31 cellular contexts compared by ENCODE assay signal in genomic region chr1:69535490-69535889, GRCh38. TPM values are rescaled to one million over a fixed set of nuclear protein-coding genes. Genes with fewer than 3 reads are reported as not detected.
"Had no signal": no experiment of that assay in that cellular context is flagged by ENCODE, and none has a peak within 500 bp of the region (broad histone marks: within the 10 kb centered on the region; RNA-seq: fewer than 3 reads in every experiment).

No MANE protein-coding gene starts in this region.

- H3K4me2 ChIP-seq: SK-N-SH had no signal

- H3K9me3 Mint-ChIP-seq: activated CD4-positive, alpha-beta T cell treated with anti-CD3 and anti-CD28 coated beads, Interleukin-2, amount 10 ng/mL, durations not matched to agents 7 days and 5 days had no signal

- H3K4me1 ChIP-seq: adrenal gland, Peyer's patch, SJSA1 had no signal

- H3K9me2 ChIP-seq: SK-N-SH had no signal

- DNase-seq: activated CD4-positive, alpha-beta T cell treated with anti-CD3 and anti-CD28 coated beads for 36 hours; activated CD4-positive, alpha-beta T cell treated with anti-CD3 and anti-CD28 coated beads, Interleukin-2, amount 10 ng/mL, durations not matched to agents 7 days and 5 days; activated CD4-positive, alpha-beta T cell treated with anti-CD3 and anti-CD28 coated beads, Interleukin-2, amount 50 U/mL, for 48 hours; activated CD8-positive, alpha-beta T cell treated with anti-CD3 and anti-CD28 coated beads, Interleukin-2, amount 10 ng/mL, durations not matched to agents 7 days and 5 days; activated gamma-delta T cell; activated naive CD4-positive, alpha-beta T cell treated with anti-CD3 and anti-CD28 coated beads for 36 hours; activated T-cell treated with anti-CD3 and anti-CD28 coated beads, Interleukin-2, amount 50 U/mL, for 24 hours; adrenal gland; cerebellar nuclear complex; MM.1S; MV-4-11; NCI-H1092; NCI-H1436 treated with DMSO at 0.1 percent for 48 hours; NCI-H187; NCI-H2029 treated with DMSO at 0.1 percent for 48 hours; NCI-H2107; NCI-H2171; NCI-H524; PC-3; Peyer's patch; RPMI8226; SHP77 treated with DMSO at 0.1 percent for 48 hours; SK-N-SH had no signal

- H3K27ac ChIP-seq: adrenal gland, Peyer's patch, SJSA1 had no signal

- H3K27ac Mint-ChIP-seq: activated CD4-positive, alpha-beta T cell treated with anti-CD3 and anti-CD28 coated beads for 36 hours; activated CD4-positive, alpha-beta T cell treated with anti-CD3 and anti-CD28 coated beads, Interleukin-2, amount 10 ng/mL, durations not matched to agents 7 days and 5 days; activated CD8-positive, alpha-beta T cell treated with anti-CD3 and anti-CD28 coated beads, Interleukin-2, amount 10 ng/mL, durations not matched to agents 7 days and 5 days; activated naive CD4-positive, alpha-beta T cell treated with anti-CD3 and anti-CD28 coated beads for 36 hours; activated naive CD4-positive, alpha-beta T cell treated with anti-CD3 and anti-CD28 coated beads, Interleukin-2, amount 50 U/mL, for 72 hours; activated T-cell treated with anti-CD3 and anti-CD28 coated beads, Interleukin-2, amount 50 U/mL, for 24 hours; activated T-helper 2 cell treated with anti-CD3 and anti-CD28 coated beads, Interferon-gamma antibody, Interleukin-2, Interleukin-4, amounts not matched to agents 10 μg/mL and 5 μg/mL and 100 μg/mL, durations not matched to agents 14 hours and 24 hours and 36 hours; brain; T-helper 1 cell treated with Interleukin-12 subunit alpha and Interleukin-12 subunit beta and Interleukin-4 antibody, amounts not matched to agents 30 μg/mL and 1 μg/mL, for 36 hours; T-helper 2 cell treated with Interferon-gamma antibody and Interleukin-4, amounts not matched to agents 5 μg/mL and 100 μg/mL, for 36 hours had no signal

- H3K9me3 ChIP-seq: adrenal gland, Peyer's patch, SJSA1, SK-N-SH had no signal

- H3K27me3 Mint-ChIP-seq: activated CD4-positive, alpha-beta T cell treated with anti-CD3 and anti-CD28 coated beads for 36 hours; activated CD4-positive, alpha-beta T cell treated with anti-CD3 and anti-CD28 coated beads, Interleukin-2, amount 10 ng/mL, durations not matched to agents 7 days and 5 days; activated T-cell treated with anti-CD3 and anti-CD28 coated beads, Interleukin-2, amount 50 U/mL, for 24 hours had no signal

- ATAC-seq: activated CD4-positive, alpha-beta T cell treated with anti-CD3 and anti-CD28 coated beads for 36 hours; activated CD4-positive, CD25-positive, alpha-beta regulatory T cell treated with anti-CD3 and anti-CD28 coated beads, Interleukin-2, amount 50 U/mL, for 24 hours; activated CD8-positive, alpha-beta T cell treated with anti-CD3 and anti-CD28 coated beads, Interleukin-2, amount 10 ng/mL, durations not matched to agents 7 days and 5 days; activated naive CD4-positive, alpha-beta T cell treated with anti-CD3 and anti-CD28 coated beads, Interleukin-2, amount 50 U/mL, for 72 hours; PC-3 had no signal

- H3K36me3 Mint-ChIP-seq: brain had no signal

- H3K4me3 Mint-ChIP-seq: activated CD4-positive, alpha-beta T cell treated with anti-CD3 and anti-CD28 coated beads for 36 hours; activated CD4-positive, alpha-beta T cell treated with anti-CD3 and anti-CD28 coated beads, Interleukin-2, amount 10 ng/mL, durations not matched to agents 7 days and 5 days; activated CD8-positive, alpha-beta T cell treated with anti-CD3 and anti-CD28 coated beads, Interleukin-2, amount 10 ng/mL, durations not matched to agents 7 days and 5 days; activated naive CD4-positive, alpha-beta T cell treated with anti-CD3 and anti-CD28 coated beads for 36 hours; activated T-cell treated with anti-CD3 and anti-CD28 coated beads, Interleukin-2, amount 50 U/mL, for 24 hours; brain; T-helper 1 cell treated with Interleukin-12 subunit alpha and Interleukin-12 subunit beta and Interleukin-4 antibody, amounts not matched to agents 30 μg/mL and 1 μg/mL, for 36 hours; T-helper 2 cell treated with Interferon-gamma antibody and Interleukin-4, amounts not matched to agents 5 μg/mL and 100 μg/mL, for 36 hours had no signal

- H3K27me3 ChIP-seq: adrenal gland, Peyer's patch, SJSA1 had no signal

- H3K9ac ChIP-seq: SK-N-SH had no signal

- H3K4me1 Mint-ChIP-seq: activated CD4-positive, alpha-beta T cell treated with anti-CD3 and anti-CD28 coated beads for 36 hours; activated CD4-positive, alpha-beta T cell treated with anti-CD3 and anti-CD28 coated beads, Interleukin-2, amount 10 ng/mL, durations not matched to agents 7 days and 5 days; brain had no signal

- H3K36me3 ChIP-seq: adrenal gland, Peyer's patch, SJSA1 had no signal

- H3K4me3 ChIP-seq: adrenal gland, Peyer's patch, SJSA1 had no signal

RNA-seq across cellular contexts. Expression of gene LRRC7, which starts 32.2 kb away (rescaled TPM):
- total RNA-seq: activated CD4-positive, alpha-beta T cell treated with anti-CD3 and anti-CD28 coated beads for 36 hours; activated CD4-positive, alpha-beta T cell treated with anti-CD3 and anti-CD28 coated beads, Interleukin-2, amount 10 ng/mL, durations not matched to agents 7 days and 5 days; activated naive CD4-positive, alpha-beta T cell treated with anti-CD3 and anti-CD28 coated beads for 36 hours; activated T-helper 2 cell treated with anti-CD3 and anti-CD28 coated beads, Interferon-gamma antibody, Interleukin-2, Interleukin-4, amounts not matched to agents 10 μg/mL and 5 μg/mL and 100 μg/mL, durations not matched to agents 14 hours and 24 hours and 36 hours; bronchial epithelial cell had no signal
